8 cellular contexts compared by ENCODE assay signal in genomic region chr2:148201075-148202004, GRCh38.
DNase-seq lines count a peak whose midpoint lies in the region; ATAC-seq and TF ChIP-seq lines count a peak whose summit lies in the region.

No MANE protein-coding gene starts in this region.

- H3K9me3 ChIP-seq in right atrium auricular region (no peaks in the 10 kb centered on the region), heart right ventricle (no peaks in the 10 kb centered on the region)

- H3K27ac ChIP-seq in right atrium auricular region, result no peak overlapping the region
- H3K27ac ChIP-seq in heart right ventricle, result no peak overlapping the region

- H3K4me3 ChIP-seq in right atrium auricular region (no peak overlapping the region), heart right ventricle (no peak overlapping the region)

- WGBS in heart right ventricle, 2 donors, result 91 to 95% methylated on average over 15 of the region's 15 CpGs

- H3K36me3 ChIP-seq in right atrium auricular region (no peaks in the 10 kb centered on the region), heart right ventricle (no peaks in the 10 kb centered on the region)

- DNase-seq in Right ventricle myocardium superior (peak; percentile 49), right atrium auricular region (ENCODE audit: low spot score) (no peak), NCI-H82 (lab: John Stamatoyannopoulos, UW) (peak; percentile 75), activated T-helper 1 cell treated with Interleukin-2 at 50 U/mL for 16 hours (ENCODE audit: low read depth) (peak; percentile 1), heart right ventricle (peak; percentile 24 to 26), NCI-H1436 (lab: John Stamatoyannopoulos, UW) (no peak)
- DNase-seq in stimulated activated CD4-positive, alpha-beta T cell treated with anti-CD3 and anti-CD28 coated beads, Interleukin-15, amount 100 ng/mL, for 48 hours (ENCODE audit: low read depth in 2 of 2), result peak; percentile 10 to 14

- H3K27me3 ChIP-seq in right atrium auricular region (no peaks in the 10 kb centered on the region), heart right ventricle (no peaks in the 10 kb centered on the region)

- ATAC-seq in Right ventricle myocardium superior (ENCODE audit: poor library complexity), result no peak
- peak in 2 of 8 donors; percentile 59 to 69 for ATAC-seq in heart right ventricle
- ATAC-seq in HG02981 (IDR thresholded peaks at IDR 0.05; ENCODE audit: unreplicated experiment), result no peak

- intact Hi-C loops in Right ventricle myocardium superior (cut with DNase I) (no loop called here), heart right ventricle (cut with DNase I) (no loop called here)

- H3K4me1 ChIP-seq in right atrium auricular region, result no peaks in the 10 kb centered on the region
- no peaks in the 10 kb centered on the region for H3K4me1 ChIP-seq in heart right ventricle

- no peak for TF ChIP-seq CTCF in right atrium auricular region (IDR thresholded peaks at IDR 0.05)
- peak in 7 of 9 donors; percentile 17 to 46 (median 34) for TF ChIP-seq CTCF in heart right ventricle (IDR thresholded peaks at IDR 0.05)

Comparison
In these comparisons a context has a peak if more than half of its experiments do, and no peak if none do; other contexts are left out.
1. DNase-seq: peak in Right ventricle myocardium superior (single experiment), NCI-H82 (single experiment), activated T-helper 1 cell treated with Interleukin-2 at 50 U/mL for 16 hours (single experiment), heart right ventricle (2 of 2) and stimulated activated CD4-positive, alpha-beta T cell treated with anti-CD3 and anti-CD28 coated beads, Interleukin-15, amount 100 ng/mL, for 48 hours (2 of 2); none in right atrium auricular region (single experiment) and NCI-H1436 (single experiment).
2. CTCF ChIP-seq: peak in heart right ventricle (7 of 9); none in right atrium auricular region (0 of 2).